In the genomic region with DNA sequence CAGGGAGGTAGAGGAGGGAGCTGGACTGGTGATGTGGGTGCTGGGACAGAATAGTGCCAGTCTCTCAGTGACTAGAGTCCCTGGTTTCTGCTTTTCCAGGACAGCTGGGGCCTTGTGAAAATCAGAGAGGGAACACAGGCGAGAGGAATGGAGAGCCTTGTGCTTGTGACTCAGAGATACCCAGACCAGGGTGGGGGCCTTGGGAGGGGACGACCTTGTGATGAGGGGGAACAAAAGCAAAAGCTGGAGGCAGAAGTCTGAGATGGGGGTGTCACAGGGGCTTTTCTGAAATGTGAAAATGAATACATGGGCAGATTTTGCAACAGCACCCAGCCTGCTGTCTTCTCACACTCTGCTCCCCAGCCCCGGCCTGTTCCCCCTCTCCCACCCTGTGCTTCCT, we compare ENCODE assay signal across 2 cellular contexts.
TF ChIP-seq lines count a peak whose summit lies in the region.

No MANE protein-coding gene starts in this region.

TF ChIP-seq in GM23338, 12 proteins besides CTCF, POLR2A, EP300 and RAD21 (continued from another document):
- no peak for TF ChIP-seq POLR2AphosphoS5 (IDR thresholded peaks at IDR 0.05; ENCODE audit: low read depth)
- no peak for TF ChIP-seq JUNB (IDR thresholded peaks at IDR 0.05; ENCODE audit: unreplicated experiment)

TF ChIP-seq in HepG2, 621 proteins besides CTCF, POLR2A, EP300 and RAD21 (continued from another document):
- TF ChIP-seq, protein P1, sequence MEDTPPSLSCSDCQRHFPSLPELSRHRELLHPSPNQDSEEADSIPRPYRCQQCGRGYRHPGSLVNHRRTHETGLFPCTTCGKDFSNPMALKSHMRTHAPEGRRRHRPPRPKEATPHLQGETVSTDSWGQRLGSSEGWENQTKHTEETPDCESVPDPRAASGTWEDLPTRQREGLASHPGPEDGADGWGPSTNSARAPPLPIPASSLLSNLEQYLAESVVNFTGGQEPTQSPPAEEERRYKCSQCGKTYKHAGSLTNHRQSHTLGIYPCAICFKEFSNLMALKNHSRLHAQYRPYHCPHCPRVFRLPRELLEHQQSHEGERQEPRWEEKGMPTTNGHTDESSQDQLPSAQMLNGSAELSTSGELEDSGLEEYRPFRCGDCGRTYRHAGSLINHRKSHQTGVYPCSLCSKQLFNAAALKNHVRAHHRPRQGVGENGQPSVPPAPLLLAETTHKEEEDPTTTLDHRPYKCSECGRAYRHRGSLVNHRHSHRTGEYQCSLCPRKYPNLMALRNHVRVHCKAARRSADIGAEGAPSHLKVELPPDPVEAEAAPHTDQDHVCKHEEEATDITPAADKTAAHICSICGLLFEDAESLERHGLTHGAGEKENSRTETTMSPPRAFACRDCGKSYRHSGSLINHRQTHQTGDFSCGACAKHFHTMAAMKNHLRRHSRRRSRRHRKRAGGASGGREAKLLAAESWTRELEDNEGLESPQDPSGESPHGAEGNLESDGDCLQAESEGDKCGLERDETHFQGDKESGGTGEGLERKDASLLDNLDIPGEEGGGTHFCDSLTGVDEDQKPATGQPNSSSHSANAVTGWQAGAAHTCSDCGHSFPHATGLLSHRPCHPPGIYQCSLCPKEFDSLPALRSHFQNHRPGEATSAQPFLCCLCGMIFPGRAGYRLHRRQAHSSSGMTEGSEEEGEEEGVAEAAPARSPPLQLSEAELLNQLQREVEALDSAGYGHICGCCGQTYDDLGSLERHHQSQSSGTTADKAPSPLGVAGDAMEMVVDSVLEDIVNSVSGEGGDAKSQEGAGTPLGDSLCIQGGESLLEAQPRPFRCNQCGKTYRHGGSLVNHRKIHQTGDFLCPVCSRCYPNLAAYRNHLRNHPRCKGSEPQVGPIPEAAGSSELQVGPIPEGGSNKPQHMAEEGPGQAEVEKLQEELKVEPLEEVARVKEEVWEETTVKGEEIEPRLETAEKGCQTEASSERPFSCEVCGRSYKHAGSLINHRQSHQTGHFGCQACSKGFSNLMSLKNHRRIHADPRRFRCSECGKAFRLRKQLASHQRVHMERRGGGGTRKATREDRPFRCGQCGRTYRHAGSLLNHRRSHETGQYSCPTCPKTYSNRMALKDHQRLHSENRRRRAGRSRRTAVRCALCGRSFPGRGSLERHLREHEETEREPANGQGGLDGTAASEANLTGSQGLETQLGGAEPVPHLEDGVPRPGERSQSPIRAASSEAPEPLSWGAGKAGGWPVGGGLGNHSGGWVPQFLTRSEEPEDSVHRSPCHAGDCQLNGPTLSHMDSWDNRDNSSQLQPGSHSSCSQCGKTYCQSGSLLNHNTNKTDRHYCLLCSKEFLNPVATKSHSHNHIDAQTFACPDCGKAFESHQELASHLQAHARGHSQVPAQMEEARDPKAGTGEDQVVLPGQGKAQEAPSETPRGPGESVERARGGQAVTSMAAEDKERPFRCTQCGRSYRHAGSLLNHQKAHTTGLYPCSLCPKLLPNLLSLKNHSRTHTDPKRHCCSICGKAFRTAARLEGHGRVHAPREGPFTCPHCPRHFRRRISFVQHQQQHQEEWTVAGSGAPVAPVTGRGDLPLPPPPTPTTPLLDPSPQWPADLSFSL (CRISPR knock-in tag; IDR thresholded peaks at IDR 0.05) = no peak
